ENCODE assay signal across 13 cellular contexts in the genomic region with DNA sequence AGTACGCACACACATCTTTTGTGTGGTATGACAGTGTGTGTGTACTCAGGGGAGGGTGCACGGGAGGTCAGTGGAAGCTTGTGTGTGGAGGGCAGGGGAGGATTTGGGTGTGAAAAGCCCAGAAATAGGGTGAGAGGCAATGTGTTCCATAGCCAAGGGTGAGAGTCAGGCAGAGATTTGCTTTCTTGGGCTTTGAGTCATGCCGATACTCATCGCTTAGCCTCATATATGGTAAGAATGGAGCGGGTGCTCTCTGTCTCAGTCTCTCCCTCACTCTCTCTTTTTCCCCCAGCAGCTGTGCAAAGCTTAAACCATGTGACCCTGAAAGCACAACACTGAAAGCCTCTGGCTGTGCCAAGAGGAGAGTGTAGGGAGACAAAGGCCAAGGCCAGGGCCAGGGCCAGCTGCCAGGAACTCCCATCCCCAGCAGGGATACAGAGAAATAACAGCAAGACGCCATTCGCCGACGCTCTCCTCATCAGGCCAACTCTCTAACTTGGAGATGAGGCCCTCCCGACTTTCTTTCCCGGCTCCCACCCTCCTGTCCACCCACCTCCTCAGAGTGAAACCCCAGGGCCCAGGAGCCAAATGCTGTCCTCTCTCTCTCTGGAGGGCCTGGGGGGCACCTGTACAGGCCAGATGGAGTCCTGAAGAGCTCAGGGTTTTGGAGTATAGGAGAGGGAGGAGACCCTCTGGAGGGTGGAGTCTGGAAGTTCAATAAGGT. TPM values are rescaled to one million over a fixed set of nuclear protein-coding genes. Genes with fewer than 3 reads are reported as not detected.
DNase-seq lines count a peak whose midpoint lies in the region; ATAC-seq and TF ChIP-seq lines count a peak whose summit lies in the region.
"Had no signal": no experiment of that assay in that cellular context is flagged by ENCODE, and none has a peak within 500 bp of the region (broad histone marks: within the 10 kb centered on the region; RNA-seq: fewer than 3 reads in every experiment).

No MANE protein-coding gene starts in this region.

- H3K4me1 Mint-ChIP-seq in stimulated activated effector memory CD8-positive, alpha-beta T cell treated with anti-CD3 and anti-CD28 coated beads, Interleukin-12 subunit alpha, Interleukin-12 subunit beta, amount 100 ng/mL, for 72 hours: no peaks in the 10 kb centered on the region
- H3K4me1 Mint-ChIP-seq: activated CD4-positive, alpha-beta T cell treated with anti-CD3 and anti-CD28 coated beads for 36 hours had no signal

- intact Hi-C loops in heart right ventricle (cut with DNase I) (no loop called here), psoas muscle (cut with DNase I) (no loop called here)

- H3K9me3 ChIP-seq in SJCRH30 (replicated peaks): no peaks in the 10 kb centered on the region
- no peaks in the 10 kb centered on the region for H3K9me3 ChIP-seq in heart right ventricle
- no peaks in the 10 kb centered on the region for H3K9me3 ChIP-seq in psoas muscle
- H3K9me3 ChIP-seq: suprapubic skin had no signal

- H3K36me3 ChIP-seq in SJCRH30: no peaks in the 10 kb centered on the region
- H3K36me3 ChIP-seq in heart right ventricle: no peaks in the 10 kb centered on the region
- no peaks in the 10 kb centered on the region for H3K36me3 ChIP-seq in psoas muscle (ENCODE audit: insufficient read depth in 1 of 2, low read depth in 1 of 2)
- H3K36me3 ChIP-seq: cardiac muscle cell, suprapubic skin had no signal

- H3K27me3 ChIP-seq in SJCRH30 (no peaks in the 10 kb centered on the region), heart right ventricle (peaks cover 0 to 16% (median 0%) of the 10 kb centered on the region in 7 donors), psoas muscle (ENCODE audit: insufficient read depth in 3 of 3, low read length in 2 of 3) (no peaks in the 10 kb centered on the region)
- H3K27me3 ChIP-seq: cardiac muscle cell, suprapubic skin had no signal

- no peak for TF ChIP-seq CTCF in heart right ventricle (IDR thresholded peaks at IDR 0.05)
- no peak for TF ChIP-seq CTCF in psoas muscle (IDR thresholded peaks at IDR 0.05)

- no peaks in the 10 kb centered on the region for H3K9me3 Mint-ChIP-seq in stimulated activated effector memory CD8-positive, alpha-beta T cell treated with anti-CD3 and anti-CD28 coated beads, Interleukin-12 subunit alpha, Interleukin-12 subunit beta, amount 100 ng/mL, for 72 hours

- H3K4me3 ChIP-seq in SJCRH30 (no peak overlapping the region), heart right ventricle (no peak overlapping the region), psoas muscle (no peak overlapping the region)
- H3K4me3 ChIP-seq: cardiac muscle cell, suprapubic skin had no signal

- no peak overlapping the region for H3K27ac Mint-ChIP-seq in stimulated activated effector memory CD8-positive, alpha-beta T cell treated with anti-CD3 and anti-CD28 coated beads, Interleukin-12 subunit alpha, Interleukin-12 subunit beta, amount 100 ng/mL, for 72 hours
- H3K27ac Mint-ChIP-seq: activated CD4-positive, alpha-beta T cell treated with anti-CD3 and anti-CD28 coated beads for 36 hours had no signal

- H3K4me3 Mint-ChIP-seq in stimulated activated effector memory CD8-positive, alpha-beta T cell treated with anti-CD3 and anti-CD28 coated beads, Interleukin-12 subunit alpha, Interleukin-12 subunit beta, amount 100 ng/mL, for 72 hours: no peak overlapping the region
- H3K4me3 Mint-ChIP-seq: activated CD4-positive, alpha-beta T cell treated with anti-CD3 and anti-CD28 coated beads for 36 hours had no signal

- peaks cover 7% of the 10 kb centered on the region; the same call in 1 of the 2 replicates for H3K4me1 ChIP-seq in SJCRH30
- H3K4me1 ChIP-seq in heart right ventricle: peaks cover 6 to 30% (median 20%) of the 10 kb centered on the region in 9 donors
- peaks cover 30% of the 10 kb centered on the region for H3K4me1 ChIP-seq in psoas muscle

- H3K27ac ChIP-seq in SJCRH30 (no peak overlapping the region), heart right ventricle (peak overlapping the region in 9 of 10 donors; percentile 25 to 79 (median 60)), psoas muscle (peak overlapping the region; percentile 82)
- H3K27ac ChIP-seq: cardiac muscle cell, suprapubic skin had no signal

- 25 to 35% methylated on average over 11 of the region's 11 CpGs for WGBS in heart right ventricle, 2 donors
- 28 to 43% (median 35%) methylated on average over 11 of the region's 11 CpGs for WGBS in psoas muscle, 3 donors

- ATAC-seq in heart right ventricle: peak; percentile 89 to 96 (median 92)
- ATAC-seq in psoas muscle: peak; percentile 41 to 56 (median 50)
- ATAC-seq in GM18502 (IDR thresholded peaks at IDR 0.05; ENCODE audit: poor library complexity, unreplicated experiment): no peak
- no peak for ATAC-seq in stimulated activated effector memory CD8-positive, alpha-beta T cell treated with anti-CD3 and anti-CD28 coated beads, Interleukin-12 subunit alpha, Interleukin-12 subunit beta, amount 100 ng/mL, for 72 hours
- ATAC-seq: activated CD4-positive, alpha-beta T cell treated with anti-CD3 and anti-CD28 coated beads for 36 hours had no signal

- no peaks in the 10 kb centered on the region for H3K36me3 Mint-ChIP-seq in stimulated activated effector memory CD8-positive, alpha-beta T cell treated with anti-CD3 and anti-CD28 coated beads, Interleukin-12 subunit alpha, Interleukin-12 subunit beta, amount 100 ng/mL, for 72 hours

- DNase-seq in HuH-7.5 (ENCODE audit: low spot score): peak; percentile 55
- peak; percentile 54 to 65 for DNase-seq in SJCRH30
- peak; percentile 76 to 80 for DNase-seq in heart right ventricle
- peak; percentile 51 to 76 for DNase-seq in psoas muscle
- DNase-seq in stimulated activated CD4-positive, alpha-beta T cell treated with anti-CD3 and anti-CD28 coated beads, Interleukin-4, amount 100 ng/mL, for 24 hours: no peak
- no peak for DNase-seq in stimulated activated effector memory CD8-positive, alpha-beta T cell treated with anti-CD3 and anti-CD28 coated beads, Interleukin-12 subunit alpha, Interleukin-12 subunit beta, amount 100 ng/mL, for 72 hours (ENCODE audit: low spot score in 2 of 2)
- no peak for DNase-seq in activated gamma-delta T cell (lab: John Stamatoyannopoulos, UW)
- DNase-seq: activated CD4-positive, alpha-beta T cell treated with anti-CD3 and anti-CD28 coated beads for 36 hours; Calu3; KBM-7 had no signal

RNA-seq across cellular contexts. Expression of gene MICAL3, which starts 20.3 kb away (rescaled TPM):
- total RNA-seq in SJCRH30 (2014; rRNA removed; shearing (Covaris generic)): 21.9 and 26.1 TPM in 2 replicates
- 100 to 1,000 TPM in 9 of 10 donors, 10 to 100 TPM in 1; 74.7 to 137 (median 112) TPM for total RNA-seq in heart right ventricle
- 10 to 100 TPM; 13.2 to 63.1 TPM for polyA plus RNA-seq in heart right ventricle
- total RNA-seq in psoas muscle: 10 to 100 TPM; 15.5 to 38.3 (median 27.1) TPM
- polyA plus RNA-seq in psoas muscle: 1 to 10 TPM; 2.1 to 6.9 (median 3.5) TPM

RNA-seq across cellular contexts. Expression of gene PEX26, which starts 33.1 kb away (rescaled TPM):
- total RNA-seq in SJCRH30 (2014; rRNA removed; shearing (Covaris generic)): 14.4 and 16.4 TPM in 2 replicates
- total RNA-seq in heart right ventricle (10 to 100 TPM; 16.6 to 27.1 (median 21.3) TPM), psoas muscle (10 to 100 TPM; 17.6 to 23.4 (median 19.8) TPM)
- polyA plus RNA-seq in heart right ventricle (10 to 100 TPM in 1 of 2 donors, 1 to 10 TPM in 1; 8.3 to 10.7 TPM), psoas muscle (10 to 100 TPM; 11.2 to 19.0 (median 15.2) TPM)

Comparison
In these comparisons a context has a peak if more than half of its experiments do, and no peak if none do; other contexts are left out.
1. DNase-seq: peak in HuH-7.5 (single experiment), SJCRH30 (2 of 2), heart right ventricle (2 of 2) and psoas muscle (2 of 2); none in stimulated activated CD4-positive, alpha-beta T cell treated with anti-CD3 and anti-CD28 coated beads, Interleukin-4, amount 100 ng/mL, for 24 hours (single experiment), stimulated activated effector memory CD8-positive, alpha-beta T cell treated with anti-CD3 and anti-CD28 coated beads, Interleukin-12 subunit alpha, Interleukin-12 subunit beta, amount 100 ng/mL, for 72 hours (0 of 2) and activated gamma-delta T cell (single experiment).
2. ATAC-seq: peak in heart right ventricle (8 of 8) and psoas muscle (4 of 4); none in GM18502 (single experiment) and stimulated activated effector memory CD8-positive, alpha-beta T cell treated with anti-CD3 and anti-CD28 coated beads, Interleukin-12 subunit alpha, Interleukin-12 subunit beta, amount 100 ng/mL, for 72 hours (single experiment).